Comparison of ENCODE assay signal across 15 cellular contexts in genomic region chr7:77565917-77566316, GRCh38. TPM values are rescaled to one million over a fixed set of nuclear protein-coding genes. Genes with fewer than 3 reads are reported as not detected.
DNase-seq lines count a peak whose midpoint lies in the region; ATAC-seq and TF ChIP-seq lines count a peak whose summit lies in the region.
"Had no signal": no experiment of that assay in that cellular context is flagged by ENCODE, and none has a peak within 500 bp of the region (broad histone marks: within the 10 kb centered on the region; RNA-seq: fewer than 3 reads in every experiment).

No MANE protein-coding gene starts in this region.

- H3K27ac Mint-ChIP-seq in CD14-positive monocyte (peak overlapping the region; percentile 61 to 97 (median 89)), endodermal cell (peak overlapping the region; percentile 87), natural killer cell (peak overlapping the region; percentile 87 to 92)
- H3K27ac Mint-ChIP-seq: activated T-helper 17 cell treated with anti-CD3 and anti-CD28 coated beads, Interleukin-2, amount 50 U/mL, for 72 hours; IgD-negative memory B cell had no signal

- TF ChIP-seq CTCF in CD14-positive monocyte (IDR thresholded peaks at IDR 0.05) (no peak), endodermal cell (conservative IDR thresholded peaks at IDR 0.05) (no peak), natural killer cell (IDR thresholded peaks at IDR 0.05) (no peak), coronary artery (IDR thresholded peaks at IDR 0.05) (no peak)

- no peaks in the 10 kb centered on the region for H3K4me1 ChIP-seq in endodermal cell (ENCODE audit: control insufficient read depth, insufficient read depth, low read length)

- ATAC-seq in natural killer cell: peak; percentile 68 to 76 (median 75)
- ATAC-seq: activated T-helper 17 cell treated with anti-CD3 and anti-CD28 coated beads, Interleukin-2, amount 50 U/mL, for 72 hours had no signal

- H3K9me3 ChIP-seq in endodermal cell (ENCODE audit: control insufficient read depth, low read length): no peaks in the 10 kb centered on the region
- H3K9me3 ChIP-seq: heart right ventricle, thyroid gland had no signal

- intact Hi-C loops in CD14-positive monocyte (cut with micrococcal nuclease) (no loop called here), natural killer cell (cut with micrococcal nuclease) (loop anchor here (1.0 to 2.0 kb wide), 2 partner anchors 18 to 151 kb away; no protein-coding TSS in a partner anchor)

- peaks cover 12 to 29% of the 10 kb centered on the region in 2 donors for H3K36me3 Mint-ChIP-seq in CD14-positive monocyte
- H3K36me3 Mint-ChIP-seq in endodermal cell (ENCODE audit: low read depth): peaks cover 32% of the 10 kb centered on the region
- H3K36me3 Mint-ChIP-seq in natural killer cell: no peaks in the 10 kb centered on the region

- WGBS in endodermal cell (ENCODE audit: insufficient coverage in 1 of 2, insufficient read length in 1 of 2), 2 experiments: 87 to 89% methylated on average over 1 of the region's 1 CpG

- DNase-seq in CD14-positive monocyte (ENCODE audit: low spot score) (no peak), NCI-H226 (peak; percentile 67), endodermal cell (no peak), natural killer cell (no peak), coronary artery (ENCODE audit: low spot score) (no peak), NCI-H2107 (lab: John Stamatoyannopoulos, UW) (no peak), anterior cingulate cortex (lab: John Stamatoyannopoulos, UW) (no peak)
- no peak for DNase-seq in activated CD8-positive, alpha-beta memory T cell treated with anti-CD3 and anti-CD28 coated beads for 24 hours
- DNase-seq: activated CD4-positive, CD25-positive, alpha-beta regulatory T cell; CD8-positive, alpha-beta memory T cell; GOT3; heart right ventricle; thyroid gland had no signal

- H3K4me3 ChIP-seq in endodermal cell (ENCODE audit: low read length) (no peak overlapping the region), coronary artery (no peak overlapping the region)
- H3K4me3 ChIP-seq: heart right ventricle, thyroid gland had no signal

- H3K4me1 Mint-ChIP-seq in CD14-positive monocyte: peaks cover 52% of the 10 kb centered on the region
- peaks cover 37% of the 10 kb centered on the region for H3K4me1 Mint-ChIP-seq in endodermal cell
- peaks cover 82 to 84% of the 10 kb centered on the region in 2 donors for H3K4me1 Mint-ChIP-seq in natural killer cell

- H3K9me3 Mint-ChIP-seq in CD14-positive monocyte (no peaks in the 10 kb centered on the region), endodermal cell (no peaks in the 10 kb centered on the region), natural killer cell (no peaks in the 10 kb centered on the region)
- H3K9me3 Mint-ChIP-seq: activated T-helper 17 cell treated with anti-CD3 and anti-CD28 coated beads, Interleukin-2, amount 50 U/mL, for 72 hours; CD8-positive, alpha-beta memory T cell; IgD-negative memory B cell had no signal

- H3K27me3 Mint-ChIP-seq in CD14-positive monocyte (ENCODE audit: low read depth in 3 of 3): no peaks in the 10 kb centered on the region
- H3K27me3 Mint-ChIP-seq in endodermal cell (ENCODE audit: insufficient read depth): no peaks in the 10 kb centered on the region
- no peaks in the 10 kb centered on the region for H3K27me3 Mint-ChIP-seq in natural killer cell (ENCODE audit: low read depth in 2 of 2)
- H3K27me3 Mint-ChIP-seq: activated T-helper 17 cell treated with anti-CD3 and anti-CD28 coated beads, Interleukin-2, amount 50 U/mL, for 72 hours; CD8-positive, alpha-beta memory T cell; IgD-negative memory B cell had no signal

- no peak overlapping the region for H3K9ac ChIP-seq in endodermal cell (ENCODE audit: extremely low read depth, low read length, poor library complexity, severe bottlenecking)

- H3K36me3 ChIP-seq in endodermal cell (ENCODE audit: control insufficient read depth, insufficient read depth, low read length): peaks cover 34% of the 10 kb centered on the region
- H3K36me3 ChIP-seq: thyroid gland had no signal

- H3K27me3 ChIP-seq in endodermal cell (ENCODE audit: control insufficient read depth, insufficient read depth, low read length, poor library complexity, severe bottlenecking): no peaks in the 10 kb centered on the region
- H3K27me3 ChIP-seq: heart right ventricle, thyroid gland had no signal

- H3K27ac ChIP-seq in endodermal cell (ENCODE audit: low read depth, low read length): no peak overlapping the region
- no peak overlapping the region for H3K27ac ChIP-seq in coronary artery
- H3K27ac ChIP-seq: thyroid gland had no signal

- H3K4me3 Mint-ChIP-seq in CD14-positive monocyte (no peak overlapping the region), endodermal cell (no peak overlapping the region), natural killer cell (peak overlapping the region; percentile 90)
- H3K4me3 Mint-ChIP-seq: activated T-helper 17 cell treated with anti-CD3 and anti-CD28 coated beads, Interleukin-2, amount 50 U/mL, for 72 hours; CD8-positive, alpha-beta memory T cell; IgD-negative memory B cell had no signal

RNA-seq across cellular contexts. Expression of gene PTPN12, which starts 28.8 kb away (rescaled TPM):
- polyA plus RNA-seq in CD14-positive monocyte: 10 to 100 TPM in 1 of 2 donors, 1 to 10 TPM in 1; 6.6 to 11.8 TPM
- 100 to 1,000 TPM; 147 to 158 TPM for total RNA-seq in endodermal cell
- polyA plus RNA-seq in endodermal cell (2013, experiment 1 of 2): 118 TPM
- 134 TPM for polyA plus RNA-seq in endodermal cell (2013, experiment 2 of 2)
- 100 to 1,000 TPM; 261 to 396 (median 263) TPM for total RNA-seq in natural killer cell
